25 cellular contexts compared by ENCODE assay signal in genomic region chr1:172979828-172980227, GRCh38.
"Had no signal": no experiment of that assay in that cellular context is flagged by ENCODE, and none has a peak within 500 bp of the region (broad histone marks: within the 10 kb centered on the region; RNA-seq: fewer than 3 reads in every experiment).

No MANE protein-coding gene starts in this region.

- H3K4me1 ChIP-seq: left lung, lower lobe of right lung, prostate gland, testis, thyroid gland, upper lobe of left lung had no signal

- DNase-seq: hippocampal formation; left colon; left lung; lower lobe of right lung; mammary epithelial cell; naive thymus-derived CD8-positive, alpha-beta T cell; nucleus accumbens; pancreas; posterior cingulate gyrus; retina; right cardiac atrium; stimulated activated CD4-positive, alpha-beta T cell treated with anti-CD3 and anti-CD28 coated beads, Interleukin-12 subunit alpha, Interleukin-12 subunit beta, amount 100 ng/mL, for 4 hours; stimulated activated CD4-positive, alpha-beta T cell treated with anti-CD3 and anti-CD28 coated beads, Interleukin-15, amount 100 ng/mL, for 24 hours; stimulated activated CD4-positive, alpha-beta T cell treated with anti-CD3 and anti-CD28 coated beads, Interleukin-2, amount 100 ng/mL, for 24 hours; stimulated activated CD4-positive, alpha-beta T cell treated with anti-CD3 and anti-CD28 coated beads, Interleukin-4, amount 100 ng/mL, for 1 hour; stimulated activated naive B cell treated with anti-CD40 and anti-IgM and Interleukin-4, amounts not matched to agents 10 μg/mL and 1 μg/mL and 100 μg/mL, for 72 hours; stimulated activated naive CD8-positive, alpha-beta T cell treated with anti-CD3 and anti-CD28 coated beads, Interleukin-15, Interleukin-2, amounts not matched to agents 100 U/mL and 50 U/mL, for 24 hours; stomach; testis; thyroid gland; transverse colon; upper lobe of left lung had no signal

- H3K27me3 ChIP-seq: left lung, pancreas, stomach, testis, thyroid gland, transverse colon, upper lobe of left lung had no signal

- H3K27ac ChIP-seq: left lung, lower lobe of right lung, pancreas, prostate gland, skin epidermis, stomach, testis, thyroid gland, transverse colon, upper lobe of left lung had no signal

- H3K9me3 ChIP-seq: left lung, lower lobe of right lung, pancreas, prostate gland, stomach, testis, thyroid gland, transverse colon, upper lobe of left lung had no signal

- H3K4me3 ChIP-seq: left lung, lower lobe of right lung, pancreas, prostate gland, skin epidermis, stomach, testis, thyroid gland, transverse colon, upper lobe of left lung had no signal

- ATAC-seq: left colon; left lung; lower lobe of right lung; naive thymus-derived CD8-positive, alpha-beta T cell; pancreas; right cardiac atrium; sciatic nerve; stimulated activated naive B cell treated with anti-CD40 and anti-IgM and Interleukin-4, amounts not matched to agents 10 μg/mL and 1 μg/mL and 100 μg/mL, for 72 hours; stimulated activated naive CD8-positive, alpha-beta T cell treated with anti-CD3 and anti-CD28 coated beads, Interleukin-15, Interleukin-2, amounts not matched to agents 100 U/mL and 50 U/mL, for 24 hours had no signal

- FAIRE-seq: pancreas had no signal

- H3K36me3 ChIP-seq: left lung, lower lobe of right lung, pancreas, prostate gland, stomach, thyroid gland, transverse colon, upper lobe of left lung had no signal
